ENCODE assay signal across 12 cellular contexts in genomic region chr6:51459958-51460357, GRCh38.
DNase-seq lines count a peak whose midpoint lies in the region; ATAC-seq, FAIRE-seq and TF ChIP-seq lines count a peak whose summit lies in the region.
"Had no signal": no experiment of that assay in that cellular context is flagged by ENCODE, and none has a peak within 500 bp of the region (broad histone marks: within the 10 kb centered on the region; RNA-seq: fewer than 3 reads in every experiment).

No MANE protein-coding gene starts in this region.

- no peaks in the 10 kb centered on the region for H4K20me1 ChIP-seq in OCI-LY3 (ENCODE audit: insufficient read depth, low read length)

- H3K79me2 ChIP-seq in OCI-LY3 (ENCODE audit: low read length): no peaks in the 10 kb centered on the region

- no peak overlapping the region for H3K27ac ChIP-seq in OCI-LY3 (ENCODE audit: low read length)
- H3K27ac ChIP-seq: adrenal gland, right lobe of liver had no signal

- no peaks in the 10 kb centered on the region for H3K27me3 ChIP-seq in OCI-LY3 (ENCODE audit: low read depth, low read length)
- H3K27me3 ChIP-seq: adrenal gland, right lobe of liver had no signal

- H2AFZ ChIP-seq in OCI-LY3 (ENCODE audit: low read depth, low read length): no peak overlapping the region

- FAIRE-seq in GM18507 (lab: Jason Lieb, UNC): peak; percentile 81

- ATAC-seq in GM21381 (IDR thresholded peaks at IDR 0.05; ENCODE audit: unreplicated experiment): peak; percentile 93
- ATAC-seq in HG03039 (IDR thresholded peaks at IDR 0.05; ENCODE audit: unreplicated experiment): peak; percentile 96

- H3K36me3 ChIP-seq in OCI-LY3 (replicated peaks; ENCODE audit: low read depth, low read length): no peaks in the 10 kb centered on the region
- H3K36me3 ChIP-seq: adrenal gland, right lobe of liver had no signal

- DNase-seq in GM18507 (ENCODE audit: extremely low spot score, insufficient read length, low read depth) (peak; percentile 7), NCI-H82 treated with DMSO at 0.1 percent for 48 hours (lab: John Stamatoyannopoulos, UW; ENCODE audit: unreplicated experiment) (no peak), HUDEP-2 (lab: John Stamatoyannopoulos, UW; ENCODE audit: unreplicated experiment in 76 of 76) (no peak), NCI-H226 (no peak), DMS 273 (lab: John Stamatoyannopoulos, UW; ENCODE audit: unreplicated experiment) (no peak)
- DNase-seq: activated CD4-positive, alpha-beta T cell treated with anti-CD3 and anti-CD28 coated beads, Interleukin-2, amount 50 U/mL, for 48 hours; adrenal gland; hypothalamus; right lobe of liver had no signal

- H3K9ac ChIP-seq in OCI-LY3 (ENCODE audit: low read length): no peak overlapping the region

- no peak overlapping the region; the same call in 1 of the 2 replicates for H3K4me3 ChIP-seq in OCI-LY3 (ENCODE audit: low read length)
- H3K4me3 ChIP-seq: adrenal gland, right lobe of liver had no signal

- no peaks in the 10 kb centered on the region for H3K9me3 ChIP-seq in OCI-LY3 (ENCODE audit: insufficient read depth, low read length)
- H3K9me3 ChIP-seq: adrenal gland, right lobe of liver had no signal

- peaks cover 10% of the 10 kb centered on the region for H3K4me1 ChIP-seq in OCI-LY3 (ENCODE audit: low read length)
- H3K4me1 ChIP-seq: adrenal gland, right lobe of liver had no signal

- peak overlapping the region; percentile 49 for H3K4me2 ChIP-seq in OCI-LY3 (ENCODE audit: low read length)

- TF ChIP-seq CTCF in OCI-LY3 (IDR thresholded peaks at IDR 0.05; ENCODE audit: low read depth, low read length): no peak
